ENCODE assay signal across 15 cellular contexts in the genomic region with DNA sequence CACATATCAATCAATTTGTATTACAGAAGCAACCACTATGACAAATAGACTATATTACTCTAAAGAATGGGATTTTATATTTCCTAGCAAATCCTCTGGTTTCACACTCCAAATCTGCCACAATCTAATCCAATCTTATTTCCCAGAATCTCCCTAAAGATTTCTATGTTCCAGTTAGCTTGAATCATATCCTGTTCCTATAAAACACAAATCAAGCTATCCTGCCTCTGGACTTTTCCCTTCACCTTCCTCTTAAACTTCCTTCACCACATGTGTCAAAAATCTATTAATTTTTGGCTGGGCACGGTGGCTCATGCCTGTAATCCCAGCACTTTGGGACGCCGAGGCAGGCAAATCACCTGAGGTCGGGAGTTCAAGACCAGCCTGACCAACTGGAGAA. TPM values are rescaled to one million over a fixed set of nuclear protein-coding genes. Genes with fewer than 3 reads are reported as not detected.
A peak's percentile ranks its signal among the peaks of the same experiment; 100 is the strongest.
DNase-seq lines count a peak whose midpoint lies in the region; ATAC-seq, FAIRE-seq and TF ChIP-seq lines count a peak whose summit lies in the region.
"Had no signal": no experiment of that assay in that cellular context is flagged by ENCODE, and none has a peak within 500 bp of the region (broad histone marks: within the 10 kb centered on the region; RNA-seq: fewer than 3 reads in every experiment).

No MANE protein-coding gene starts in this region.

- H3K36me3 ChIP-seq in KMS-11 (ENCODE audit: insufficient read depth) (no peaks in the 10 kb centered on the region; the same call in 1 of the 2 replicates), endothelial cell of umbilical vein (ENCODE audit: control insufficient read depth in 2 of 2, extremely low read depth in 1 of 2, insufficient read depth in 2 of 2, low read length in 2 of 2) (peaks cover 0 to 3% of the 10 kb centered on the region in 2 experiments), spleen (peaks cover 0 to 29% (median 0%) of the 10 kb centered on the region in 6 donors), upper lobe of right lung (no peaks in the 10 kb centered on the region)
- H3K36me3 ChIP-seq: BE2C had no signal

- peaks cover 17% of the 10 kb centered on the region; the same call in 1 of the 2 replicates for H3K79me2 ChIP-seq in H9 (ENCODE audit: insufficient read depth, low read length)
- no peaks in the 10 kb centered on the region; the same call in 1 of the 2 replicates for H3K79me2 ChIP-seq in KMS-11 (ENCODE audit: insufficient read depth, low read depth)
- H3K79me2 ChIP-seq in endothelial cell of umbilical vein (ENCODE audit: control insufficient read depth, insufficient read depth, low read length): peaks cover 82% of the 10 kb centered on the region

- TF ChIP-seq CTCF in H9 (conservative IDR thresholded peaks at IDR 0.05): no peak
- TF ChIP-seq CTCF in KMS-11 (conservative IDR thresholded peaks at IDR 0.05; ENCODE audit: low read depth, low read length): no peak
- TF ChIP-seq CTCF in endothelial cell of umbilical vein (IDR thresholded peaks at IDR 0.05; ENCODE audit: extremely low read depth in 1 of 2, insufficient read depth in 1 of 2, low read depth in 1 of 2, low read length in 2 of 2): no peak
- no peak for TF ChIP-seq CTCF in spleen (IDR thresholded peaks at IDR 0.05 in 8 of 11, conservative IDR thresholded peaks at IDR 0.05 in 3 of 11)
- no peak for TF ChIP-seq CTCF in glutamatergic neuron (IDR thresholded peaks at IDR 0.05; ENCODE audit: partially characterized antibody, unreplicated experiment)
- TF ChIP-seq CTCF in GM10248 (IDR thresholded peaks at IDR 0.05; ENCODE audit: control extremely low read depth, extremely low read depth, low read depth, missing control alignments): no peak
- no peak for TF ChIP-seq CTCF in upper lobe of right lung (IDR thresholded peaks at IDR 0.05)

- no peaks in the 10 kb centered on the region for H3K4me1 ChIP-seq in H9 (ENCODE audit: insufficient read depth, low read length)
- H3K4me1 ChIP-seq in KMS-11 (ENCODE audit: low read depth, poor library complexity, severe bottlenecking): peaks cover 98% of the 10 kb centered on the region
- H3K4me1 ChIP-seq in endothelial cell of umbilical vein (ENCODE audit: control insufficient read depth, extremely low read depth, insufficient read depth, low read length): peaks cover 70% of the 10 kb centered on the region
- peaks cover 30 to 87% (median 64%) of the 10 kb centered on the region in 6 donors for H3K4me1 ChIP-seq in spleen
- H3K4me1 ChIP-seq in upper lobe of right lung: peaks cover 34% of the 10 kb centered on the region
- H3K4me1 ChIP-seq: BE2C had no signal

- no peak overlapping the region for H3K23ac ChIP-seq in H9 (ENCODE audit: insufficient read length, low read depth, low read length)

- no peak overlapping the region for H4K91ac ChIP-seq in H9 (ENCODE audit: insufficient read length, low read depth, low read length)

- dilution Hi-C loops in endothelial cell of umbilical vein (cut with MboI; ENCODE audit: extremely low pct_ligation_motif_present, low sequenced_read_pairs): no loop called here

- H3K9ac ChIP-seq in H9 (ENCODE audit: extremely low read depth, insufficient read length, low read length) (no peak overlapping the region), KMS-11 (no peak overlapping the region), endothelial cell of umbilical vein (replicated peaks; ENCODE audit: extremely low read depth, insufficient read depth, low read length) (no peak overlapping the region)
- H3K9ac ChIP-seq: GM23248 had no signal

- no peak overlapping the region for H3T11ph ChIP-seq in H9 (ENCODE audit: low read length)

- FAIRE-seq in endothelial cell of umbilical vein (lab: Jason Lieb, UNC): no peak
- FAIRE-seq: A549 had no signal

- no peak overlapping the region for H2BK12ac ChIP-seq in H9 (ENCODE audit: insufficient read length, low read depth, low read length)

- H3K4me3 Mint-ChIP-seq in H9 (no peak overlapping the region; a peak in 1 of 5 replicates), glutamatergic neuron (ENCODE audit: unreplicated experiment) (no peak overlapping the region)
- H3K4me3 Mint-ChIP-seq: CD4-positive, alpha-beta memory T cell had no signal

- intact Hi-C loops in endothelial cell of umbilical vein (cut with micrococcal nuclease) (no loop called here), spleen (cut with DNase I; ENCODE audit: low total_unique reads) (no loop called here), upper lobe of right lung (cut with DNase I) (no loop called here)

- TF ChIP-seq POLR2A in endothelial cell of umbilical vein (IDR thresholded peaks at IDR 0.05; ENCODE audit: low read depth, low read length): no peak
- TF ChIP-seq POLR2A in spleen (IDR thresholded peaks at IDR 0.05): no peak

- no peak for DNase-seq in H9
- peak; percentile 60 for DNase-seq in endothelial cell of umbilical vein (ENCODE audit: low read depth, low spot score)
- no peak for DNase-seq in spleen
- no peak for DNase-seq in glutamatergic neuron
- DNase-seq in GM10248 (ENCODE audit: extremely low spot score): no peak
- no peak for DNase-seq in upper lobe of right lung
- DNase-seq: BE2C; CD4-positive, alpha-beta memory T cell; DND-41; GF-D8; GM23248; IMR-90 had no signal

- POLR2A ChIA-PET in endothelial cell of umbilical vein (lab: Charles Lee): interaction anchor here (0.5 kb wide), 1 partner anchor 26 kb away, joined by 3 read pairs; no protein-coding TSS in a partner anchor
- POLR2A ChIA-PET in GM10248 (lab: Yijun Ruan, JAX): no interaction called here

- H3K27me3 ChIP-seq in H9 (ENCODE audit: insufficient read depth, low read length) (no peaks in the 10 kb centered on the region), KMS-11 (ENCODE audit: insufficient read depth, low read depth) (no peaks in the 10 kb centered on the region), endothelial cell of umbilical vein (ENCODE audit: control insufficient read depth in 2 of 2, insufficient read depth in 2 of 2, low read length in 2 of 2) (no peaks in the 10 kb centered on the region), spleen (replicated peaks in 1 of 7) (no peaks in the 10 kb centered on the region), upper lobe of right lung (no peaks in the 10 kb centered on the region)
- H3K27me3 ChIP-seq: BE2C had no signal

- H2BK5ac ChIP-seq in H9 (ENCODE audit: insufficient read length, low read length): no peak overlapping the region

- no peak overlapping the region for H2BK120ac ChIP-seq in H9 (ENCODE audit: low read depth, low read length, poor library complexity, severe bottlenecking)

- no peak for ATAC-seq in upper lobe of right lung
- ATAC-seq: A549 had no signal

- H3K27ac Mint-ChIP-seq in H9: peak overlapping the region in 2 of 3 experiments; percentile 12 to 81; a peak in 3 of 7 replicates
- no peak overlapping the region for H3K27ac Mint-ChIP-seq in glutamatergic neuron (ENCODE audit: unreplicated experiment)

- no peak overlapping the region for H4K8ac ChIP-seq in H9 (replicated peaks; ENCODE audit: insufficient read length, low read depth, low read length)

- H3K9me3 Mint-ChIP-seq in H9: no peaks in the 10 kb centered on the region
- no peaks in the 10 kb centered on the region for H3K9me3 Mint-ChIP-seq in glutamatergic neuron (ENCODE audit: unreplicated experiment)
- H3K9me3 Mint-ChIP-seq: CD4-positive, alpha-beta memory T cell had no signal

- H3K36me3 Mint-ChIP-seq in H9 (ENCODE audit: insufficient read depth in 1 of 3, low read depth in 3 of 3) (peaks cover 8 to 18% (median 16%) of the 10 kb centered on the region in 3 experiments; a peak in 6 of 7 replicates), glutamatergic neuron (ENCODE audit: unreplicated experiment) (no peaks in the 10 kb centered on the region)

- peaks cover 10% of the 10 kb centered on the region for H3K79me1 ChIP-seq in H9 (ENCODE audit: insufficient read depth, low read depth, low read length, poor library complexity, severe bottlenecking)

- no peak overlapping the region for H2BK15ac ChIP-seq in H9 (ENCODE audit: low read depth, low read length)

- no TSS peak for BruUV-seq in endothelial cell of umbilical vein (replicated peaks; lab: Mats Ljungman, UMichigan)

- no peak overlapping the region for H2BK20ac ChIP-seq in H9 (ENCODE audit: low read depth, low read length, poor library complexity, severe bottlenecking)

- H3K27me3 Mint-ChIP-seq in H9 (ENCODE audit: low read depth): no peaks in the 10 kb centered on the region
- no peaks in the 10 kb centered on the region for H3K27me3 Mint-ChIP-seq in glutamatergic neuron (ENCODE audit: unreplicated experiment)
- H3K27me3 Mint-ChIP-seq: CD4-positive, alpha-beta memory T cell had no signal

- H4K5ac ChIP-seq in H9 (ENCODE audit: insufficient read length, low read depth, low read length): no peak overlapping the region

- no peaks in the 10 kb centered on the region for H3K23me2 ChIP-seq in H9 (ENCODE audit: insufficient read length, low read depth, low read length, poor library complexity, severe bottlenecking)

- H3K4ac ChIP-seq in H9 (ENCODE audit: low read depth, low read length): no peak overlapping the region

- H3K18ac ChIP-seq in H9 (ENCODE audit: insufficient read length, low read depth, low read length): no peak overlapping the region

- no peaks in the 10 kb centered on the region for H3K9me1 ChIP-seq in endothelial cell of umbilical vein (replicated peaks; ENCODE audit: control insufficient read depth, extremely low read depth, insufficient read depth, low read length)

- CTCF ChIA-PET in endothelial cell of umbilical vein (lab: Charles Lee) (no interaction called here), GM10248 (lab: Yijun Ruan, JAX) (interaction anchor here (1.2 to 3.8 kb wide), 3 partner anchors 8 to 72 kb away, joined by 3 to 24 read pairs (median 3); no protein-coding TSS in a partner anchor)

- H2AK5ac ChIP-seq in H9 (ENCODE audit: insufficient read length, low read length): no peak overlapping the region

- H3K27ac ChIP-seq in H9 (ENCODE audit: insufficient read length, low read depth, low read length): no peak overlapping the region
- H3K27ac ChIP-seq in KMS-11: no peak overlapping the region
- peak overlapping the region; percentile 49 for H3K27ac ChIP-seq in endothelial cell of umbilical vein (ENCODE audit: insufficient read depth, low read depth, low read length)
- peak overlapping the region in 6 of 8 donors; percentile 27 to 80 (median 48) for H3K27ac ChIP-seq in spleen
- H3K27ac ChIP-seq in upper lobe of right lung: no peak overlapping the region
- H3K27ac ChIP-seq: A549, C4-2B, GM23248 had no signal

- H3K4me2 ChIP-seq in H9 (ENCODE audit: insufficient read depth, insufficient read length, low read length) (no peak overlapping the region), KMS-11 (peak overlapping the region; percentile 69), endothelial cell of umbilical vein (ENCODE audit: insufficient read depth, low read length) (peak overlapping the region; percentile 75)
- H3K4me2 ChIP-seq: A549 had no signal

- H3K4me1 Mint-ChIP-seq in H9 (peaks cover 11 to 12% of the 10 kb centered on the region in 2 experiments), glutamatergic neuron (ENCODE audit: low read depth, unreplicated experiment) (peaks cover 3% of the 10 kb centered on the region)

- no CpG with 5 or more reads among the region's 4 CpGs for WGBS in H9 (ENCODE audit: extremely low coverage, insufficient read length, low lambda C conversion rate)
- 78 to 93% (median 82%) methylated on average over 4 of the region's 4 CpGs for WGBS in spleen, 5 donors

- H4K20me1 ChIP-seq in H9 (ENCODE audit: control insufficient read depth, insufficient read depth, insufficient read length) (no peaks in the 10 kb centered on the region), KMS-11 (ENCODE audit: insufficient read depth) (no peaks in the 10 kb centered on the region), endothelial cell of umbilical vein (replicated peaks; ENCODE audit: control insufficient read depth, extremely low read depth, insufficient read depth, low read length) (no peaks in the 10 kb centered on the region)

- H3K14ac ChIP-seq in H9 (ENCODE audit: insufficient read depth, low read length): no peak overlapping the region

- H2AFZ ChIP-seq in H9 (ENCODE audit: low read length) (no peak overlapping the region), KMS-11 (ENCODE audit: low read depth) (no peak overlapping the region), endothelial cell of umbilical vein (ENCODE audit: low read depth, low read length) (no peak overlapping the region)
- H2AFZ ChIP-seq: GM23248 had no signal

- H3K4me3 ChIP-seq in KMS-11 (IDR thresholded peaks at IDR 0.05; ENCODE audit: insufficient read depth, low read depth, low read length) (no peak overlapping the region), endothelial cell of umbilical vein (replicated peaks in 1 of 3; ENCODE audit: insufficient read depth in 1 of 3, low read depth in 1 of 3, low read length in 3 of 3) (no peak overlapping the region), spleen (no peak overlapping the region), upper lobe of right lung (no peak overlapping the region)
- H3K4me3 ChIP-seq: A549, GM23248 had no signal

- H3K9me3 ChIP-seq in H9 (ENCODE audit: control insufficient read depth, low read depth, low read length): no peaks in the 10 kb centered on the region
- no peaks in the 10 kb centered on the region for H3K9me3 ChIP-seq in endothelial cell of umbilical vein (replicated peaks; ENCODE audit: control insufficient read depth, insufficient read depth, low read length)
- no peaks in the 10 kb centered on the region for H3K9me3 ChIP-seq in spleen
- no peaks in the 10 kb centered on the region for H3K9me3 ChIP-seq in upper lobe of right lung
- H3K9me3 ChIP-seq: A549, BE2C had no signal

- H3K56ac ChIP-seq in H9 (ENCODE audit: insufficient read length, low read depth, low read length): no peak overlapping the region

RNA-seq across cellular contexts. Expression of a gene that starts 50.0 kb away (rescaled TPM):
- total RNA-seq in H9 (2021) (75.8 and 82.6 TPM in 2 replicates), endothelial cell of umbilical vein (142 and 148 TPM in 2 replicates), spleen (10 to 100 TPM; 45.2 to 79.3 (median 69.8) TPM), glutamatergic neuron (ENCODE audit: unreplicated experiment) (55.7 TPM), upper lobe of right lung (96.8 TPM)
- polyA plus RNA-seq in endothelial cell of umbilical vein (21.7 and 33.7 TPM in 2 replicates), spleen (1 to 10 TPM; 6.1 to 8.9 (median 6.1) TPM)
- polyA plus RNA-seq in endothelial cell of umbilical vein (2011; cell fraction: cytosol; rRNA removed): 31.5 and 34.0 TPM in 2 replicates
- 60.6 and 77.7 TPM in 2 replicates for polyA plus RNA-seq in endothelial cell of umbilical vein (2011; cell fraction: nucleus; rRNA removed)
- polyA plus RNA-seq in endothelial cell of umbilical vein (2012): 46.8 and 86.3 TPM in 2 replicates
- polyA minus RNA-seq in endothelial cell of umbilical vein: 66.6 and 68.5 TPM in 2 replicates
- polyA minus RNA-seq in endothelial cell of umbilical vein (2011; cell fraction: cytosol; rRNA and poly(A)+ RNA removed): 20.4 TPM
- polyA minus RNA-seq in endothelial cell of umbilical vein (2011; cell fraction: nucleus; rRNA and poly(A)+ RNA removed): 88.5 and 141 TPM in 2 replicates

Comparison
In these comparisons a context has a peak if more than half of its experiments do, and no peak if none do; other contexts are left out.
1. H3K27ac ChIP-seq: peak in endothelial cell of umbilical vein (single experiment) and spleen (6 of 8); none in H9 (single experiment), KMS-11 (single experiment) and upper lobe of right lung (single experiment).